ENCODE assay signal across 8 cellular contexts in the genomic region with DNA sequence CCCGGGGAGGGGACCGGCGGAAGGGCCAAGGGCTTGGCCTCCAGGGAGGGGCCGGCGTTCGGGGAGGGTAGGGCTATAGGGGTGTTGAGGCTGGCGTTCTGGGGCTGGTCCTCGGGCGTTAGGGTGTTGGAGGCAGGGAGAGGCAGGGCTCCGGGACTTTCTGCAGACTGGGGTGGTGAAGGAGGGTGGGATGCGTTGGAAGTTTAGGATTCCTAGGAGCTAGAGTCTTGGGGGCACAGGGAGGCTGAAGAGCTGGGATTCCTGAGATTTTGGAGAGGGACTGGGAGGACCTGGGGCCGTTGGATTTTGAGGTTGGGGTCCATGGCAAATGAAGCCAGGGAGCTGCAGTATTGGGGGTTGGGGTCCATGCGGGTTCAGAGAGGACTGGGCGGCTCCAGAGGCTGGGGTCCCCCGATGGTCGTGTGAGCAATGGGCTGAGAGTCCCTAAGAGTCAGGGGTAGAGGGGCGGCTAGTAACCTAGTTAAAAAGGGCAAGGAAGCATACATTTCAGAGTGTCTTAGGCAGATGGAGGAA. TPM values are rescaled to one million over a fixed set of nuclear protein-coding genes. Genes with fewer than 3 reads are reported as not detected.
DNase-seq lines count a peak whose midpoint lies in the region; ATAC-seq, FAIRE-seq and TF ChIP-seq lines count a peak whose summit lies in the region.

No MANE protein-coding gene starts in this region.

- peak overlapping the region; percentile 80 to 91 (median 83) for H3K27ac ChIP-seq in esophagus muscularis mucosa (replicated peaks in 1 of 4)
- H3K27ac ChIP-seq in rectal smooth muscle tissue (ENCODE audit: low read depth, low read length): no peak overlapping the region

- FAIRE-seq in frontal cortex (lab: Jason Lieb, UNC): no peak

- no peak for TF ChIP-seq EP300 in esophagus muscularis mucosa (IDR thresholded peaks at IDR 0.05)

- no peak for ATAC-seq in activated CD8-positive, alpha-beta memory T cell treated with anti-CD3 and anti-CD28 coated beads, Interleukin-2, amount 10 ng/mL, durations not matched to agents 7 days and 5 days

- peak; percentile 69 for DNase-seq in activated CD8-positive, alpha-beta memory T cell treated with anti-CD3 and anti-CD28 coated beads, Interleukin-2, amount 10 ng/mL, durations not matched to agents 7 days and 5 days
- no peak for DNase-seq in activated CD8-positive, alpha-beta memory T cell treated with anti-CD3 and anti-CD28 coated beads, Interleukin-2, amount 50 U/mL, for 4 hours
- DNase-seq in RKO (ENCODE audit: low spot score): peak; percentile 24
- DNase-seq in esophagus muscularis mucosa (ENCODE audit: extremely low spot score): no peak
- DNase-seq in NCI-H1105 (lab: John Stamatoyannopoulos, UW): no peak
- DNase-seq in frontal cortex (ENCODE audit: low spot score in 2 of 2): no peak
- DNase-seq in COLO829 (ENCODE audit: low spot score): no peak

- H3K36me3 ChIP-seq in esophagus muscularis mucosa: peaks cover 6 to 42% (median 38%) of the 10 kb centered on the region in 4 donors
- peaks cover 21% of the 10 kb centered on the region for H3K36me3 ChIP-seq in rectal smooth muscle tissue (ENCODE audit: control insufficient read depth, insufficient read depth, low read length)

- no peaks in the 10 kb centered on the region for H3K9me3 ChIP-seq in esophagus muscularis mucosa

- intact Hi-C loops in esophagus muscularis mucosa (cut with DNase I): no loop called here

- H3K4me3 Mint-ChIP-seq in activated CD8-positive, alpha-beta memory T cell treated with anti-CD3 and anti-CD28 coated beads, Interleukin-2, amount 10 ng/mL, durations not matched to agents 7 days and 5 days: peak overlapping the region; percentile 97

- H3K9me3 Mint-ChIP-seq in activated CD8-positive, alpha-beta memory T cell treated with anti-CD3 and anti-CD28 coated beads, Interleukin-2, amount 10 ng/mL, durations not matched to agents 7 days and 5 days (ENCODE audit: low read depth): no peaks in the 10 kb centered on the region

- no peak for TF ChIP-seq POLR2A in esophagus muscularis mucosa (IDR thresholded peaks at IDR 0.05; ENCODE audit: low read depth)

- H3K27me3 ChIP-seq in esophagus muscularis mucosa: no peaks in the 10 kb centered on the region
- no peaks in the 10 kb centered on the region for H3K27me3 ChIP-seq in rectal smooth muscle tissue (ENCODE audit: control insufficient read depth, insufficient read depth, low read length)

- no peaks in the 10 kb centered on the region for H3K27me3 Mint-ChIP-seq in activated CD8-positive, alpha-beta memory T cell treated with anti-CD3 and anti-CD28 coated beads, Interleukin-2, amount 10 ng/mL, durations not matched to agents 7 days and 5 days

- WGBS in esophagus muscularis mucosa: 3% methylated on average over 17 of the region's 17 CpGs

- peaks cover 13 to 36% (median 22%) of the 10 kb centered on the region in 4 donors for H3K4me1 ChIP-seq in esophagus muscularis mucosa
- peaks cover 8% of the 10 kb centered on the region for H3K4me1 ChIP-seq in rectal smooth muscle tissue (ENCODE audit: control insufficient read depth, insufficient read depth, low read length)

- no peak for TF ChIP-seq CTCF in esophagus muscularis mucosa (IDR thresholded peaks at IDR 0.05)

- H3K27ac Mint-ChIP-seq in activated CD8-positive, alpha-beta memory T cell treated with anti-CD3 and anti-CD28 coated beads, Interleukin-2, amount 10 ng/mL, durations not matched to agents 7 days and 5 days: peak overlapping the region; percentile 89

- peak overlapping the region; percentile 62 for H3K9ac ChIP-seq in rectal smooth muscle tissue (ENCODE audit: low read length)

- CTCF ChIA-PET in activated CD8-positive, alpha-beta memory T cell treated with anti-CD3 and anti-CD28 coated beads, Interleukin-2, amount 10 ng/mL, durations not matched to agents 7 days and 5 days (lab: Charles Lee): no interaction called here

- peaks cover 32% of the 10 kb centered on the region for H3K4me1 Mint-ChIP-seq in activated CD8-positive, alpha-beta memory T cell treated with anti-CD3 and anti-CD28 coated beads, Interleukin-2, amount 10 ng/mL, durations not matched to agents 7 days and 5 days

- H3K4me3 ChIP-seq in esophagus muscularis mucosa (peak overlapping the region; percentile 71 to 98 (median 80)), rectal smooth muscle tissue (ENCODE audit: low read length) (peak overlapping the region; percentile 86)

- H3K36me3 Mint-ChIP-seq in activated CD8-positive, alpha-beta memory T cell treated with anti-CD3 and anti-CD28 coated beads, Interleukin-2, amount 10 ng/mL, durations not matched to agents 7 days and 5 days: peaks cover 28% of the 10 kb centered on the region

RNA-seq across cellular contexts. Expression of a gene that starts 0.7 kb away (rescaled TPM):
- 100 to 1,000 TPM; 120 to 133 TPM for total RNA-seq in activated CD8-positive, alpha-beta memory T cell treated with anti-CD3 and anti-CD28 coated beads, Interleukin-2, amount 10 ng/mL, durations not matched to agents 7 days and 5 days
- total RNA-seq in esophagus muscularis mucosa (10 to 100 TPM; 15.6 to 30.3 (median 20.3) TPM), frontal cortex (17.9 TPM)

RNA-seq across cellular contexts. Expression of a gene that starts 19.7 kb away (rescaled TPM):
- not detected for total RNA-seq in activated CD8-positive, alpha-beta memory T cell treated with anti-CD3 and anti-CD28 coated beads, Interleukin-2, amount 10 ng/mL, durations not matched to agents 7 days and 5 days
- under 1 TPM in 1 of 4 donors, not detected in 3; 0.66 TPM for total RNA-seq in esophagus muscularis mucosa
- total RNA-seq in frontal cortex: under 0.01 TPM

RNA-seq across cellular contexts. Expression of a gene that starts 23.1 kb away (rescaled TPM):
- total RNA-seq in activated CD8-positive, alpha-beta memory T cell treated with anti-CD3 and anti-CD28 coated beads, Interleukin-2, amount 10 ng/mL, durations not matched to agents 7 days and 5 days: 10 to 100 TPM; 22.1 to 27.6 TPM
- total RNA-seq in esophagus muscularis mucosa (10 to 100 TPM; 12.9 to 36.0 (median 21.8) TPM), frontal cortex (22.4 TPM)

RNA-seq across cellular contexts. Expression of a gene that starts 26.4 kb away (rescaled TPM):
- 10 to 100 TPM; 18.0 to 19.1 TPM for total RNA-seq in activated CD8-positive, alpha-beta memory T cell treated with anti-CD3 and anti-CD28 coated beads, Interleukin-2, amount 10 ng/mL, durations not matched to agents 7 days and 5 days
- 10 to 100 TPM; 15.0 to 27.2 (median 16.7) TPM for total RNA-seq in esophagus muscularis mucosa
- total RNA-seq in frontal cortex: 12.2 TPM

RNA-seq across cellular contexts. Expression of a gene that starts 33.4 kb away (rescaled TPM):
- total RNA-seq in activated CD8-positive, alpha-beta memory T cell treated with anti-CD3 and anti-CD28 coated beads, Interleukin-2, amount 10 ng/mL, durations not matched to agents 7 days and 5 days: 100 to 1,000 TPM; 200 to 236 TPM
- total RNA-seq in esophagus muscularis mucosa: 1 to 10 TPM; 3.1 to 6.5 (median 6.2) TPM
- 0.41 TPM for total RNA-seq in frontal cortex

Comparison
In these comparisons a context has a peak if more than half of its experiments do, and no peak if none do; other contexts are left out.
1. DNase-seq: peak in activated CD8-positive, alpha-beta memory T cell treated with anti-CD3 and anti-CD28 coated beads, Interleukin-2, amount 10 ng/mL, durations not matched to agents 7 days and 5 days (single experiment) and RKO (single experiment); none in activated CD8-positive, alpha-beta memory T cell treated with anti-CD3 and anti-CD28 coated beads, Interleukin-2, amount 50 U/mL, for 4 hours (single experiment), esophagus muscularis mucosa (single experiment), NCI-H1105 (single experiment), frontal cortex (0 of 2) and COLO829 (single experiment).